1 cellular context compared by ENCODE assay signal in the genomic region with DNA sequence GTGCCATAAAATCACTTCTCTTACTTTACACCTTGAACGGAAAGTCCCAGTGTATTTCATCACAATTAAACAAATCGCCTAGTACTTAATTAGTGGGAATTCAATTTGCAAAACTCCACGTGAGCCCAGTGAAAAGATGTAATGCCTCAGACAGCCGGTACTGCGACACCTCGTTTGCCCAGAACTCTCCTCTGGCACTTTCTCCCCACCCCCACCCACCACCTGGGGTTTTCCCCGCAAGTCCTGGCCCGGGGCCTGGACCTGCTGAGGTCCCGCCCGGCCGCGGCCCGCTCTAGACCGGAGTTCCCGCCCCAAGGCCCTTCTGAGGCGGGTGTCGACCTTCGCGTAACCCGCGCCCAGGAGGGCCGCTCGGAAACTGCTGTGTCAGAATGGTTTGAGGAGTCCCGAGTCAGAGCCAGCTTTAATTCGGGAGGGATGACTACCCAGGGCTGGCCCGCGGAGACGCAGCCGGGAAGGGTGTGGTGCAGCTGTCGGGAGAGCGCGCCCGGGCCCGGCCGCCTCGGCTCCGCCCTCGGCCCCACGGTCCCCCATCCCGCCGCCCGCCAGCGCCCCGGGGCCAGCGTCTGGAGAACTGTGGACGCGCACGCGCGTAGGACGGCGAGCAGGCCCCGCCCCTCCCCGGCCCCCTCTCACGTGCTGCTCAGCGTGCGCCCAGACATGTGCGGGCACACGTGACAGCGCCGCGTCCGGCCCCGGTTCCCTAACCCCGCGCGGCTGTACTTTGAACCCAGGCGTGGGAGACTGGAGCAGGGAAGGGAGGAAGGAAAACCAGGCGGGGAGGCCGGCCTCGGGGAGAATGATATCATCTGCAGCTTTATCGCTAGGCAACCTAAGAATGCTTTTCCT.
TF ChIP-seq lines count a peak whose summit lies in the region.

No MANE protein-coding gene starts in this region.

TF ChIP-seq in HepG2, 621 proteins besides CTCF, POLR2A, EP300 and RAD21 (continued from another document):
- TF ChIP-seq PBX2 (CRISPR knock-in tag; IDR thresholded peaks at IDR 0.05) (no peak), SATB2 (CRISPR knock-in tag; IDR thresholded peaks at IDR 0.05) (peak; percentile 35; the same call in 1 of the 2 replicates), ZFX (CRISPR knock-in tag; IDR thresholded peaks at IDR 0.05; ENCODE audit: low read depth) (peak; percentile 74), HDAC1 (CRISPR knock-in tag; IDR thresholded peaks at IDR 0.05) (peak; percentile 95), NAIF1 (CRISPR knock-in tag; IDR thresholded peaks at IDR 0.05; ENCODE audit: borderline replicate concordance) (peak; percentile 58; the same call in 1 of the 2 replicates), KAT2B (IDR thresholded peaks at IDR 0.05; ENCODE audit: borderline replicate concordance, low read depth, low read length) (no peak), GLI4 (CRISPR knock-in tag; IDR thresholded peaks at IDR 0.05; ENCODE audit: borderline replicate concordance) (peak; percentile 42; the same call in 1 of the 2 replicates), CBX5 (CRISPR knock-in tag; IDR thresholded peaks at IDR 0.05; ENCODE audit: borderline replicate concordance) (peak; percentile 82), NCOA1 (CRISPR knock-in tag; IDR thresholded peaks at IDR 0.05) (no peak), BORCS8-MEF2B (CRISPR knock-in tag; IDR thresholded peaks at IDR 0.05) (peak; percentile 88), EEA1 (CRISPR knock-in tag; IDR thresholded peaks at IDR 0.05; ENCODE audit: borderline replicate concordance) (no peak), ETV5 (CRISPR knock-in tag; IDR thresholded peaks at IDR 0.05; ENCODE audit: borderline replicate concordance) (peak; percentile 71; the same call in 1 of the 2 replicates), HNF4A (CRISPR knock-in tag; IDR thresholded peaks at IDR 0.05) (peak; percentile 95), FOXJ3 (CRISPR knock-in tag; IDR thresholded peaks at IDR 0.05; ENCODE audit: borderline replicate concordance) (no peak), BRCA1 (CRISPR knock-in tag; IDR thresholded peaks at IDR 0.05) (no peak), ZKSCAN5 (CRISPR knock-in tag; IDR thresholded peaks at IDR 0.05) (no peak), ATF7 (IDR thresholded peaks at IDR 0.05) (peak; percentile 21; the same call in 1 of the 2 replicates), ATF7 (CRISPR knock-in tag; IDR thresholded peaks at IDR 0.05) (peak; percentile 81; the same call in 1 of the 2 replicates), CENPBD1 (CRISPR knock-in tag; IDR thresholded peaks at IDR 0.05; ENCODE audit: borderline replicate concordance, low read depth) (0 out of 2 replicates have a peak, but pooled peaks have one; percentile 66), E2F5 (CRISPR knock-in tag; conservative IDR thresholded peaks at IDR 0.05) (no peak), ZNF883 (CRISPR knock-in tag; IDR thresholded peaks at IDR 0.05; ENCODE audit: not compliant biosample characterization) (peak; percentile 95), ZNF841 (CRISPR knock-in tag; IDR thresholded peaks at IDR 0.05; ENCODE audit: borderline replicate concordance) (no peak), HIC2 (CRISPR knock-in tag; IDR thresholded peaks at IDR 0.05; ENCODE audit: low read depth) (no peak), ZFP36L1 (CRISPR knock-in tag; IDR thresholded peaks at IDR 0.05) (peak; percentile 76; the same call in 1 of the 2 replicates), POGZ (CRISPR knock-in tag; IDR thresholded peaks at IDR 0.05) (peak; percentile 90)
- TF ChIP-seq, protein P1, sequence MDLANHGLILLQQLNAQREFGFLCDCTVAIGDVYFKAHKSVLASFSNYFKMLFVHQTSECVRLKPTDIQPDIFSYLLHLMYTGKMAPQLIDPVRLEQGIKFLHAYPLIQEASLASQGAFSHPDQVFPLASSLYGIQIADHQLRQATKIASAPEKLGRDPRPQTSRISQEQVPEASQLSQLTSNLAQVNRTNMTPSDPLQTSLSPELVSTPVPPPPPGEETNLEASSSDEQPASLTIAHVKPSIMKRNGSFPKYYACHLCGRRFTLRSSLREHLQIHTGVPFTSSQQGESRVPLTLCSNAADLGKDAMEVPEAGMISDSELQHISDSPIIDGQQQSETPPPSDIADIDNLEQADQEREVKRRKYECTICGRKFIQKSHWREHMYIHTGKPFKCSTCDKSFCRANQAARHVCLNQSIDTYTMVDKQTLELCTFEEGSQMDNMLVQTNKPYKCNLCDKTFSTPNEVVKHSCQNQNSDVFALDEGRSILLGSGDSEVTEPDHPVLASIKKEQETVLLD (CRISPR knock-in tag; IDR thresholded peaks at IDR 0.05; ENCODE audit: low read depth) = peak; percentile 69; the same call in 1 of the 2 replicates
- TF ChIP-seq, protein P2, sequence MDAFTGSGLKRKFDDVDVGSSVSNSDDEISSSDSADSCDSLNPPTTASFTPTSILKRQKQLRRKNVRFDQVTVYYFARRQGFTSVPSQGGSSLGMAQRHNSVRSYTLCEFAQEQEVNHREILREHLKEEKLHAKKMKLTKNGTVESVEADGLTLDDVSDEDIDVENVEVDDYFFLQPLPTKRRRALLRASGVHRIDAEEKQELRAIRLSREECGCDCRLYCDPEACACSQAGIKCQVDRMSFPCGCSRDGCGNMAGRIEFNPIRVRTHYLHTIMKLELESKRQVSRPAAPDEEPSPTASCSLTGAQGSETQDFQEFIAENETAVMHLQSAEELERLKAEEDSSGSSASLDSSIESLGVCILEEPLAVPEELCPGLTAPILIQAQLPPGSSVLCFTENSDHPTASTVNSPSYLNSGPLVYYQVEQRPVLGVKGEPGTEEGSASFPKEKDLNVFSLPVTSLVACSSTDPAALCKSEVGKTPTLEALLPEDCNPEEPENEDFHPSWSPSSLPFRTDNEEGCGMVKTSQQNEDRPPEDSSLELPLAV (CRISPR knock-in tag; conservative IDR thresholded peaks at IDR 0.05; ENCODE audit: low read depth) = no peak
